Comparison of ENCODE assay signal across 10 cellular contexts in the genomic region with DNA sequence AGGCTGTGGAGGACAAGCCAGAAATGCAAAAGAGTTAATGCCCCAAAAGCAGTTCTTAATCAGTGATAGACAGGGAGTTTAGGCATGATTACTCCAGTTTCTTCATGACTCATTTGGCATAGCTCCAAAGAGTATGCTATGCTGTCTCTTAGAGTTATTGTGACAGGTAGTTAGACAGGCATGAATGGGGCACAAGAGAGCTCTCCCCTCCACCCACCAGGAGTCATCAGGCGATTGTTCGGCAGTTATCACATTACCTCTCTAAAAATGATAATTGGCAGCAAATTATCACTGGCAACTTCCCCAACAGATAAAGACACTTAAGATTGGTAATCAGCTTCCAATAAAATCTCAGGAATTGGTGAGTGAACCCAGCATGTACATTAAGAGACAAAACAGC.
A peak's percentile ranks its signal among the peaks of the same experiment; 100 is the strongest.
DNase-seq lines count a peak whose midpoint lies in the region; ATAC-seq and TF ChIP-seq lines count a peak whose summit lies in the region.
"Had no signal": no experiment of that assay in that cellular context is flagged by ENCODE, and none has a peak within 500 bp of the region (broad histone marks: within the 10 kb centered on the region; RNA-seq: fewer than 3 reads in every experiment).

No MANE protein-coding gene starts in this region.

- peak overlapping the region; percentile 48 for H3K4me3 Mint-ChIP-seq in activated T-helper 17 cell treated with anti-CD3 and anti-CD28 coated beads, Interleukin-2, amount 50 U/mL, for 72 hours
- H3K4me3 Mint-ChIP-seq in endodermal cell, result no peak overlapping the region

- H3K14ac ChIP-seq in neuronal stem cell (ENCODE audit: low read length), result no peak overlapping the region

- H2AFZ ChIP-seq in neuronal stem cell (ENCODE audit: low read length), result no peak overlapping the region

- no peak overlapping the region for H4K91ac ChIP-seq in neuronal stem cell (ENCODE audit: low read depth, low read length, poor library complexity)

- H3K4ac ChIP-seq in neuronal stem cell (ENCODE audit: low read length), result no peak overlapping the region

- DNase-seq in Caki2 (ENCODE audit: low read depth) (peak; percentile 65), iris pigment epithelial cell (ENCODE audit: low read depth) (peak; percentile 54), neuronal stem cell (ENCODE audit: low spot score) (no peak), upper lobe of left lung (no peak), endodermal cell (no peak), posterior cingulate gyrus (no peak)
- DNase-seq: KBM-7, NCI-H526 treated with DMSO at 0.1 percent for 48 hours had no signal

- no peak overlapping the region for H3K18ac ChIP-seq in neuronal stem cell (ENCODE audit: low read length)

- TF ChIP-seq CTCF in upper lobe of left lung (IDR thresholded peaks at IDR 0.05) (no peak), endodermal cell (conservative IDR thresholded peaks at IDR 0.05) (no peak)

- no peak overlapping the region for H2BK120ac ChIP-seq in neuronal stem cell (ENCODE audit: low read depth, low read length)

- TF ChIP-seq POLR2A in upper lobe of left lung (IDR thresholded peaks at IDR 0.05), result no peak

- H3K79me1 ChIP-seq in neuronal stem cell (ENCODE audit: low read depth, low read length), result no peaks in the 10 kb centered on the region

- H3K4me1 Mint-ChIP-seq in activated T-helper 17 cell treated with anti-CD3 and anti-CD28 coated beads, Interleukin-2, amount 50 U/mL, for 72 hours, result no peaks in the 10 kb centered on the region
- H3K4me1 Mint-ChIP-seq in endodermal cell, result peaks cover 22% of the 10 kb centered on the region

- no peak overlapping the region for H3K23ac ChIP-seq in neuronal stem cell (ENCODE audit: low read depth, low read length, poor library complexity)

- intact Hi-C loops in posterior cingulate gyrus (cut with DNase I), result no loop called here

- TF ChIP-seq EP300 in upper lobe of left lung (IDR thresholded peaks at IDR 0.05), result no peak

- H3K9me3 ChIP-seq in neuronal stem cell (replicated peaks in 1 of 2; ENCODE audit: control insufficient read depth in 2 of 2, insufficient read depth in 1 of 2, low read depth in 1 of 2, low read length in 2 of 2), result no peaks in the 10 kb centered on the region
- no peaks in the 10 kb centered on the region for H3K9me3 ChIP-seq in upper lobe of left lung
- no peaks in the 10 kb centered on the region for H3K9me3 ChIP-seq in endodermal cell (ENCODE audit: control insufficient read depth, low read length)

- peaks cover 0 to 10% of the 10 kb centered on the region in 2 donors for H3K4me1 ChIP-seq in neuronal stem cell (ENCODE audit: control insufficient read depth in 2 of 2, insufficient read depth in 1 of 2, low read depth in 1 of 2, low read length in 2 of 2)
- peaks cover 0 to 7% (median 0%) of the 10 kb centered on the region in 4 donors for H3K4me1 ChIP-seq in upper lobe of left lung
- H3K4me1 ChIP-seq in endodermal cell (ENCODE audit: control insufficient read depth, insufficient read depth, low read length), result no peaks in the 10 kb centered on the region

- no peak overlapping the region for H3K27ac ChIP-seq in neuronal stem cell (replicated peaks; ENCODE audit: low read length)
- H3K27ac ChIP-seq in upper lobe of left lung, result no peak overlapping the region
- no peak overlapping the region for H3K27ac ChIP-seq in endodermal cell (ENCODE audit: low read depth, low read length)

- no peak overlapping the region for H2BK5ac ChIP-seq in neuronal stem cell (ENCODE audit: low read length)

- H3K36me3 ChIP-seq in neuronal stem cell (replicated peaks in 1 of 2; ENCODE audit: control insufficient read depth in 2 of 2, insufficient read depth in 2 of 2, low read length in 2 of 2) (no peaks in the 10 kb centered on the region), upper lobe of left lung (no peaks in the 10 kb centered on the region), endodermal cell (ENCODE audit: control insufficient read depth, insufficient read depth, low read length) (no peaks in the 10 kb centered on the region)

- H3K4me2 ChIP-seq in neuronal stem cell (ENCODE audit: insufficient read depth, low read length, poor library complexity, severe bottlenecking), result no peak overlapping the region

- no peaks in the 10 kb centered on the region for H3K36me3 Mint-ChIP-seq in activated T-helper 17 cell treated with anti-CD3 and anti-CD28 coated beads, Interleukin-2, amount 50 U/mL, for 72 hours (ENCODE audit: low read depth)
- H3K36me3 Mint-ChIP-seq in endodermal cell (ENCODE audit: low read depth), result no peaks in the 10 kb centered on the region

- ATAC-seq in HG03442 (IDR thresholded peaks at IDR 0.05; ENCODE audit: unreplicated experiment), result peak; percentile 68
- ATAC-seq in activated T-helper 17 cell treated with anti-CD3 and anti-CD28 coated beads, Interleukin-2, amount 50 U/mL, for 72 hours (replicated peaks), result peak; percentile 54
- ATAC-seq in upper lobe of left lung (ENCODE audit: low FRiP score in 2 of 2), result no peak

- in situ Hi-C loops in Caki2 (cut with HindIII; ENCODE audit: low pct_unique_long_range_greater_than_20kb, low sequenced_read_pairs), result no loop called here

- no peak overlapping the region for H3K4me3 ChIP-seq in neuronal stem cell (ENCODE audit: low read length in 2 of 2)
- no peak overlapping the region for H3K4me3 ChIP-seq in upper lobe of left lung
- no peak overlapping the region for H3K4me3 ChIP-seq in endodermal cell (ENCODE audit: low read length)

- H4K8ac ChIP-seq in neuronal stem cell (ENCODE audit: low read depth, low read length), result no peak overlapping the region

- no peaks in the 10 kb centered on the region for H3K27me3 Mint-ChIP-seq in activated T-helper 17 cell treated with anti-CD3 and anti-CD28 coated beads, Interleukin-2, amount 50 U/mL, for 72 hours
- no peaks in the 10 kb centered on the region for H3K27me3 Mint-ChIP-seq in endodermal cell (ENCODE audit: insufficient read depth)

- no peak overlapping the region for H2BK15ac ChIP-seq in neuronal stem cell (ENCODE audit: low read length)

- H3K9me3 Mint-ChIP-seq in activated T-helper 17 cell treated with anti-CD3 and anti-CD28 coated beads, Interleukin-2, amount 50 U/mL, for 72 hours, result no peaks in the 10 kb centered on the region
- no peaks in the 10 kb centered on the region for H3K9me3 Mint-ChIP-seq in endodermal cell

- no peak overlapping the region for H2AK5ac ChIP-seq in neuronal stem cell (ENCODE audit: low read depth, low read length)

- no CpG with 5 or more reads among the region's 2 CpGs for WGBS in neuronal stem cell (ENCODE audit: extremely low coverage in 2 of 2, insufficient read length in 2 of 2, insufficient replicate concordance in 1 of 2), 2 donors
- 35 to 38% methylated on average over 2 of the region's 2 CpGs for WGBS in upper lobe of left lung, 2 donors
- WGBS in endodermal cell (ENCODE audit: insufficient coverage in 1 of 2, insufficient read length in 1 of 2), 2 experiments, result 100% methylated on average over 2 of the region's 2 CpGs; no CpG with 5 or more reads in 1 of the 2 experiments

- H3K27me3 ChIP-seq in neuronal stem cell (ENCODE audit: control insufficient read depth in 3 of 3, insufficient read depth in 3 of 3, low read depth in 1 of 3, low read length in 3 of 3), result peaks cover 0 to 8% (median 0%) of the 10 kb centered on the region in 3 experiments
- no peaks in the 10 kb centered on the region for H3K27me3 ChIP-seq in upper lobe of left lung
- no peaks in the 10 kb centered on the region for H3K27me3 ChIP-seq in endodermal cell (ENCODE audit: control insufficient read depth, insufficient read depth, low read length, poor library complexity, severe bottlenecking)

- no peak overlapping the region for H2BK12ac ChIP-seq in neuronal stem cell (ENCODE audit: low read length)

- H3K27ac Mint-ChIP-seq in activated T-helper 17 cell treated with anti-CD3 and anti-CD28 coated beads, Interleukin-2, amount 50 U/mL, for 72 hours, result no peak overlapping the region
- H3K27ac Mint-ChIP-seq in endodermal cell, result no peak overlapping the region

- no peak overlapping the region for H3K9ac ChIP-seq in neuronal stem cell (ENCODE audit: low read depth, low read length, poor library complexity)
- no peak overlapping the region for H3K9ac ChIP-seq in endodermal cell (ENCODE audit: extremely low read depth, low read length, poor library complexity, severe bottlenecking)

Comparison
In these comparisons a context has a peak if more than half of its experiments do, and no peak if none do; other contexts are left out.
1. DNase-seq: peak in Caki2 (single experiment) and iris pigment epithelial cell (single experiment); none in neuronal stem cell (single experiment), upper lobe of left lung (0 of 2), endodermal cell (single experiment) and posterior cingulate gyrus (0 of 10).
2. ATAC-seq: peak in HG03442 (single experiment) and activated T-helper 17 cell treated with anti-CD3 and anti-CD28 coated beads, Interleukin-2, amount 50 U/mL, for 72 hours (single experiment); none in upper lobe of left lung (0 of 2).